Comparison of ENCODE assay signal across 8 cellular contexts in the genomic region with DNA sequence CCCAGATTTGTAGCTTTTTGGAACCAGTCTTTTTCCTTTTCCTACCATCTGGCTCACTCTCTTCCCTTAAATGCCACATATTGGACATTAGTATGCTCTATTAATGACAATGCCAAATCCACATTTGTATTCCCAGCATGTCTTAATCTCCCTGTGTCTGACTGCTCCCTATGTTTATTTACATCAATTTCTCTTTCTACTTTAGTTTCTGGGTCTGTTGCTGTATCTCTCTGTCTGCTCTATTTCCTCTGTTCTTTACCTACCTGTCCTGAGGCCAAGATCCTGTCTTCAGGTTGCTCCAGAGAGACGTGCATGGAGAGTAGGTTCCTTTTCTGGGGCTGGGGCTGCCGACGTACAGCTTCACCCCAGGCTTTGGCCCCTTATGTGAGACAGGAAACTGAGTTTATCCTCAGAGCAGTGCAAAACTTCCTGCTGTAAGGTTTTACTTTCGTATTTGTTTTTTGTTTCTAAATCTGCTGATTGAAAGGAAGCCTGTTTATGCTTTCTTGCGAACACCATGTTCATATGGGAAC. TPM values are rescaled to one million over a fixed set of nuclear protein-coding genes. Genes with fewer than 3 reads are reported as not detected.
DNase-seq lines count a peak whose midpoint lies in the region; ATAC-seq lines count a peak whose summit lies in the region.

No MANE protein-coding gene starts in this region.

- peaks cover 8 to 39% (median 25%) of the 10 kb centered on the region in 4 donors for H3K4me1 Mint-ChIP-seq in CD4-positive, CD25-positive, alpha-beta regulatory T cell
- H3K4me1 Mint-ChIP-seq in activated T-helper 17 cell treated with anti-CD3 and anti-CD28 coated beads, Interleukin-2, amount 50 U/mL, for 72 hours: peaks cover 24% of the 10 kb centered on the region

- H3K4me3 Mint-ChIP-seq in CD4-positive, CD25-positive, alpha-beta regulatory T cell: no peak overlapping the region
- no peak overlapping the region for H3K4me3 Mint-ChIP-seq in activated T-helper 17 cell treated with anti-CD3 and anti-CD28 coated beads, Interleukin-2, amount 50 U/mL, for 72 hours

- H3K9ac ChIP-seq in mucosa of rectum (ENCODE audit: low read depth in 1 of 2, low read length in 2 of 2): peak overlapping the region; percentile 58

- H3K27me3 ChIP-seq in CD4-positive, CD25-positive, alpha-beta regulatory T cell (ENCODE audit: control insufficient read depth, insufficient read depth, low read length): no peaks in the 10 kb centered on the region
- H3K27me3 ChIP-seq in mucosa of rectum (ENCODE audit: control insufficient read depth in 2 of 2, insufficient read depth in 2 of 2, low read length in 2 of 2): no peaks in the 10 kb centered on the region

- H3K4me1 ChIP-seq in CD4-positive, CD25-positive, alpha-beta regulatory T cell (ENCODE audit: control insufficient read depth, insufficient read depth, low read length, poor library complexity, severe bottlenecking): peaks cover 56% of the 10 kb centered on the region
- peaks cover 0 to 2% of the 10 kb centered on the region in 2 donors for H3K4me1 ChIP-seq in mucosa of rectum (ENCODE audit: control insufficient read depth in 2 of 2, insufficient read depth in 2 of 2, low read length in 2 of 2)

- DNase-seq in CD4-positive, CD25-positive, alpha-beta regulatory T cell: peak; percentile 33 to 84 (median 59)
- DNase-seq in NCI-H2196 (lab: John Stamatoyannopoulos, UW; ENCODE audit: unreplicated experiment) (no peak), DMS 273 treated with DMSO at 0.1 percent for 48 hours (lab: John Stamatoyannopoulos, UW) (no peak), COR-L47 (lab: John Stamatoyannopoulos, UW) (no peak)

- no peaks in the 10 kb centered on the region for H3K36me3 ChIP-seq in CD4-positive, CD25-positive, alpha-beta regulatory T cell (ENCODE audit: control insufficient read depth, insufficient read depth, low read length)
- H3K36me3 ChIP-seq in mucosa of rectum (ENCODE audit: control insufficient read depth in 2 of 2, insufficient read depth in 2 of 2, low read length in 2 of 2): no peaks in the 10 kb centered on the region

- peak; percentile 86 to 87 for ATAC-seq in CD4-positive, CD25-positive, alpha-beta regulatory T cell (ENCODE audit: low read depth in 2 of 2)
- ATAC-seq in GM19438 (IDR thresholded peaks at IDR 0.05; ENCODE audit: low read depth, unreplicated experiment) (peak; percentile 89), HG03469 (IDR thresholded peaks at IDR 0.05; ENCODE audit: unreplicated experiment) (peak; percentile 55)
- peak; percentile 73 for ATAC-seq in activated T-helper 17 cell treated with anti-CD3 and anti-CD28 coated beads, Interleukin-2, amount 50 U/mL, for 72 hours (replicated peaks)

- H3K4me3 ChIP-seq in CD4-positive, CD25-positive, alpha-beta regulatory T cell (ENCODE audit: low read depth, low read length): peak overlapping the region; percentile 99
- H3K4me3 ChIP-seq in mucosa of rectum (ENCODE audit: low read length in 2 of 2): peak overlapping the region; percentile 53 to 73

- no peaks in the 10 kb centered on the region for H3K27me3 Mint-ChIP-seq in CD4-positive, CD25-positive, alpha-beta regulatory T cell
- H3K27me3 Mint-ChIP-seq in activated T-helper 17 cell treated with anti-CD3 and anti-CD28 coated beads, Interleukin-2, amount 50 U/mL, for 72 hours: no peaks in the 10 kb centered on the region

- H3K27ac ChIP-seq in CD4-positive, CD25-positive, alpha-beta regulatory T cell (ENCODE audit: insufficient read depth, low read length, poor library complexity, severe bottlenecking): peak overlapping the region; percentile 93
- peak overlapping the region; percentile 74 to 83 for H3K27ac ChIP-seq in mucosa of rectum (ENCODE audit: low read depth in 2 of 2, low read length in 2 of 2)

- H3K9me3 Mint-ChIP-seq in CD4-positive, CD25-positive, alpha-beta regulatory T cell: no peaks in the 10 kb centered on the region
- H3K9me3 Mint-ChIP-seq in activated T-helper 17 cell treated with anti-CD3 and anti-CD28 coated beads, Interleukin-2, amount 50 U/mL, for 72 hours: no peaks in the 10 kb centered on the region

- no peaks in the 10 kb centered on the region for H3K9me3 ChIP-seq in CD4-positive, CD25-positive, alpha-beta regulatory T cell (ENCODE audit: control insufficient read depth in 2 of 2, low read length in 2 of 2)
- no peaks in the 10 kb centered on the region for H3K9me3 ChIP-seq in mucosa of rectum (ENCODE audit: control insufficient read depth in 2 of 2, low read length in 2 of 2)

- H3K36me3 Mint-ChIP-seq in CD4-positive, CD25-positive, alpha-beta regulatory T cell: peaks cover 17% of the 10 kb centered on the region
- peaks cover under 1% of the 10 kb centered on the region for H3K36me3 Mint-ChIP-seq in activated T-helper 17 cell treated with anti-CD3 and anti-CD28 coated beads, Interleukin-2, amount 50 U/mL, for 72 hours (ENCODE audit: low read depth)

- H3K27ac Mint-ChIP-seq in CD4-positive, CD25-positive, alpha-beta regulatory T cell: no peak overlapping the region
- H3K27ac Mint-ChIP-seq in activated T-helper 17 cell treated with anti-CD3 and anti-CD28 coated beads, Interleukin-2, amount 50 U/mL, for 72 hours: no peak overlapping the region

RNA-seq across cellular contexts. Expression of gene OR2AG2, which starts 25.6 kb away (rescaled TPM):
- not detected for total RNA-seq in CD4-positive, CD25-positive, alpha-beta regulatory T cell
- polyA plus RNA-seq in CD4-positive, CD25-positive, alpha-beta regulatory T cell: not detected
- total RNA-seq in activated T-helper 17 cell treated with anti-CD3 and anti-CD28 coated beads, Interleukin-2, amount 50 U/mL, for 72 hours: under 1 TPM in 1 of 2 donors, not detected in 1; 0.08 TPM

RNA-seq across cellular contexts. Expression of gene OR2AG1, which starts 36.7 kb away (rescaled TPM):
- not detected for total RNA-seq in CD4-positive, CD25-positive, alpha-beta regulatory T cell
- not detected for polyA plus RNA-seq in CD4-positive, CD25-positive, alpha-beta regulatory T cell
- total RNA-seq in activated T-helper 17 cell treated with anti-CD3 and anti-CD28 coated beads, Interleukin-2, amount 50 U/mL, for 72 hours: not detected

RNA-seq across cellular contexts. Expression of gene OR6A2, which starts 53.3 kb away (rescaled TPM):
- not detected for total RNA-seq in CD4-positive, CD25-positive, alpha-beta regulatory T cell
- not detected for polyA plus RNA-seq in CD4-positive, CD25-positive, alpha-beta regulatory T cell
- under 1 TPM in 1 of 2 donors, not detected in 1; 0.13 TPM for total RNA-seq in activated T-helper 17 cell treated with anti-CD3 and anti-CD28 coated beads, Interleukin-2, amount 50 U/mL, for 72 hours

Comparison
In these comparisons a context has a peak if more than half of its experiments do, and no peak if none do; other contexts are left out.
1. DNase-seq: peak in CD4-positive, CD25-positive, alpha-beta regulatory T cell (3 of 3); none in NCI-H2196 (single experiment), DMS 273 treated with DMSO at 0.1 percent for 48 hours (single experiment) and COR-L47 (single experiment).
2. Peak in every context shown above with its lines, with median percentiles within 50 percentile points of each other: ATAC-seq.